In the genomic region with DNA sequence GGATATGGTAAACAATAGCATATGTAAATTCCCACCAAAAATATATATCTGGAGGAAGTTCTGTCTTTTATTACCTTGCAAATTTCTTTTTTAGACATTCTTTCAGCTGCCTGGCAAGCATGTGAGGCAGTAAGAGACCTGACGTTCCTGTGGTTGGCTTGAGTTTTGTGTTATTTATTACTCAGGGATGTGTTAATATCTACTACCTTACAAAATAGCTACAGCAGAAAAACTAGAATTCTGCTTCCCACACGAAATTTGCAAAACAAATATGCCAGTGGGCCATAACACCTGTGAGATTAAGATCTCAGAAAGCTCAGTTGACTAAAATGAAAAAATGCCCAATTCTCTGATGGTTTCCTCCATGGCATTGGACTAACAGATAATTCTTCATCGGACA, we compare ENCODE assay signal across 19 cellular contexts.
DNase-seq lines count a peak whose midpoint lies in the region; ATAC-seq, FAIRE-seq and TF ChIP-seq lines count a peak whose summit lies in the region.
"Had no signal": no experiment of that assay in that cellular context is flagged by ENCODE, and none has a peak within 500 bp of the region (broad histone marks: within the 10 kb centered on the region; RNA-seq: fewer than 3 reads in every experiment).

No MANE protein-coding gene starts in this region.

- H3K36me3 ChIP-seq in effector memory CD4-positive, alpha-beta T cell (ENCODE audit: control insufficient read depth, insufficient read depth, low read length), result no peaks in the 10 kb centered on the region
- H3K36me3 ChIP-seq: lower lobe of right lung had no signal

- H3K9me3 ChIP-seq in effector memory CD4-positive, alpha-beta T cell (ENCODE audit: control insufficient read depth, low read length), result no peaks in the 10 kb centered on the region
- H3K9me3 ChIP-seq: A549, lower lobe of right lung had no signal

- no peak overlapping the region for H3K4me3 Mint-ChIP-seq in endothelial cell (ENCODE audit: unreplicated experiment)
- H3K4me3 Mint-ChIP-seq: CD4-positive, CD25-positive, alpha-beta regulatory T cell had no signal

- H3K4me3 ChIP-seq in effector memory CD4-positive, alpha-beta T cell (ENCODE audit: insufficient read depth, low read depth, low read length, poor library complexity, severe bottlenecking), result no peak overlapping the region
- H3K4me3 ChIP-seq: A549, lower lobe of right lung, PC-9 had no signal

- H3K4me1 ChIP-seq in effector memory CD4-positive, alpha-beta T cell (ENCODE audit: control insufficient read depth, insufficient read depth, low read length, poor library complexity, severe bottlenecking), result no peaks in the 10 kb centered on the region
- H3K4me1 ChIP-seq: A549, lower lobe of right lung had no signal

- peak; percentile 58 for FAIRE-seq in GM18507 (lab: Jason Lieb, UNC)
- FAIRE-seq: A549 had no signal

- H3K36me3 Mint-ChIP-seq in endothelial cell (ENCODE audit: low read depth, unreplicated experiment), result no peaks in the 10 kb centered on the region
- H3K36me3 Mint-ChIP-seq: CD4-positive, CD25-positive, alpha-beta regulatory T cell had no signal

- ATAC-seq in GM19397 (IDR thresholded peaks at IDR 0.05; ENCODE audit: unreplicated experiment) (peak; percentile 65), HG02798 (IDR thresholded peaks at IDR 0.05; ENCODE audit: poor library complexity, unreplicated experiment) (peak; percentile 63), HG03442 (IDR thresholded peaks at IDR 0.05; ENCODE audit: unreplicated experiment) (peak; percentile 59), HG03439 (IDR thresholded peaks at IDR 0.05; ENCODE audit: unreplicated experiment) (no peak), Right ventricle myocardium superior (ENCODE audit: poor library complexity) (no peak)
- ATAC-seq: A549, lower lobe of right lung had no signal

- DNase-seq in GM18507 (ENCODE audit: extremely low spot score, insufficient read length, low read depth) (no peak), endothelial cell (ENCODE audit: low spot score) (no peak), Right ventricle myocardium superior (no peak)
- no peak for DNase-seq in effector memory CD4-positive, alpha-beta T cell
- DNase-seq: activated CD4-positive, alpha-beta T cell treated with anti-CD3 and anti-CD28 coated beads, Interleukin-2, amount 50 U/mL, for 48 hours; activated T-cell treated with anti-CD3 and anti-CD28 coated beads, Interleukin-2, amount 50 U/mL, for 48 hours; caudate nucleus; CD4-positive, CD25-positive, alpha-beta regulatory T cell; DMS79 treated with DMSO at 0.1 percent for 48 hours; effector CD8-positive, alpha-beta T cell; lower lobe of right lung; NCI-H187; NCI-H69; PC-9 had no signal

- H3K27me3 ChIP-seq in effector memory CD4-positive, alpha-beta T cell (replicated peaks; ENCODE audit: control insufficient read depth, insufficient read depth, low read length, poor library complexity, severe bottlenecking), result no peaks in the 10 kb centered on the region

- no peak for TF ChIP-seq CTCF in endothelial cell (IDR thresholded peaks at IDR 0.05; ENCODE audit: unreplicated experiment)

- no peaks in the 10 kb centered on the region for H3K27me3 Mint-ChIP-seq in endothelial cell (ENCODE audit: unreplicated experiment)
- H3K27me3 Mint-ChIP-seq: CD4-positive, CD25-positive, alpha-beta regulatory T cell had no signal

- H3K9me3 Mint-ChIP-seq in endothelial cell (ENCODE audit: unreplicated experiment), result no peaks in the 10 kb centered on the region
- H3K9me3 Mint-ChIP-seq: CD4-positive, CD25-positive, alpha-beta regulatory T cell had no signal

- no peak overlapping the region for H3K27ac ChIP-seq in effector memory CD4-positive, alpha-beta T cell (ENCODE audit: insufficient read depth, low read length, poor library complexity, severe bottlenecking)
- H3K27ac ChIP-seq: A549, lower lobe of right lung, PC-9 had no signal

- intact Hi-C loops in Right ventricle myocardium superior (cut with DNase I), result no loop called here

- H3K4me1 Mint-ChIP-seq in endothelial cell (ENCODE audit: unreplicated experiment), result peaks cover 5% of the 10 kb centered on the region
- H3K4me1 Mint-ChIP-seq: CD4-positive, CD25-positive, alpha-beta regulatory T cell had no signal

- no peak overlapping the region for H3K27ac Mint-ChIP-seq in endothelial cell (ENCODE audit: unreplicated experiment)
- H3K27ac Mint-ChIP-seq: CD4-positive, CD25-positive, alpha-beta regulatory T cell had no signal

Comparison
In these comparisons a context has a peak if more than half of its experiments do, and no peak if none do; other contexts are left out.
1. ATAC-seq: peak in GM19397 (single experiment), HG02798 (single experiment) and HG03442 (single experiment); none in HG03439 (single experiment) and Right ventricle myocardium superior (single experiment).